Comparison of ENCODE assay signal across 9 cellular contexts in genomic region chr20:59055302-59055701, GRCh38. TPM values are rescaled to one million over a fixed set of nuclear protein-coding genes. Genes with fewer than 3 reads are reported as not detected.
DNase-seq lines count a peak whose midpoint lies in the region; ATAC-seq and TF ChIP-seq lines count a peak whose summit lies in the region.
"Had no signal": no experiment of that assay in that cellular context is flagged by ENCODE, and none has a peak within 500 bp of the region (broad histone marks: within the 10 kb centered on the region; RNA-seq: fewer than 3 reads in every experiment).

No MANE protein-coding gene starts in this region.

- H3K27ac ChIP-seq in thyroid gland = no peak overlapping the region

- ATAC-seq in SK-N-SH treated with all-trans-retinoic acid at 6 μM for 48 hours (peak; percentile 47; the same call in 1 of the 3 replicates), GM18870 (IDR thresholded peaks at IDR 0.05; ENCODE audit: unreplicated experiment) (no peak)
- ATAC-seq: WTC11 had no signal

- no peak for TF ChIP-seq POLR2A in thyroid gland (IDR thresholded peaks at IDR 0.05)

- no peaks in the 10 kb centered on the region for H3K27me3 ChIP-seq in thyroid gland

- DNase-seq in ACHN (peak; percentile 13), germinal center (ENCODE audit: low spot score) (peak; percentile 38), NCI-H1436 treated with DMSO at 0.1 percent for 48 hours (lab: John Stamatoyannopoulos, UW) (no peak), thyroid gland (no peak), dedifferentiated amniotic fluid mesenchymal stem cell (ENCODE audit: extremely low spot score) (no peak)

- no peaks in the 10 kb centered on the region for H3K4me1 ChIP-seq in thyroid gland

- H3K4me3 ChIP-seq in thyroid gland (replicated peaks in 1 of 3) = no peak overlapping the region

- in situ Hi-C loops in ACHN (cut with HindIII; ENCODE audit: low pct_ligation_motif_present, low pct_unique_long_range_greater_than_20kb, low sequenced_read_pairs) = no loop called here

- no peaks in the 10 kb centered on the region for H3K36me3 ChIP-seq in thyroid gland

- H3K9me3 ChIP-seq in thyroid gland = no peaks in the 10 kb centered on the region

- intact Hi-C loops in thyroid gland (cut with DNase I) = no loop called here

- WGBS in thyroid gland, 2 donors = 69 to 74% methylated on average over 7 of the region's 7 CpGs

- peak; percentile 28 for TF ChIP-seq CTCF in GM12873 (IDR thresholded peaks at IDR 0.05; ENCODE audit: insufficient read depth, low read depth, low read length, missing control alignments)
- peak in 3 of 6 experiments; percentile 38 to 49 (median 43) for TF ChIP-seq CTCF in thyroid gland (IDR thresholded peaks at IDR 0.05)

TF ChIP-seq in SK-N-SH treated with all-trans-retinoic acid at 6 μM for 48 hours, 23 proteins besides CTCF, POLR2A, EP300 and RAD21:
- no peak for TF ChIP-seq CSRNP3 (CRISPR knock-in tag; IDR thresholded peaks at IDR 0.05)
- TF ChIP-seq CREB5 (CRISPR knock-in tag; IDR thresholded peaks at IDR 0.05; ENCODE audit: low read depth) = no peak
- no peak for TF ChIP-seq ZNF8 (CRISPR knock-in tag; IDR thresholded peaks at IDR 0.05)
- no peak for TF ChIP-seq SNAI2 (CRISPR knock-in tag; IDR thresholded peaks at IDR 0.05)
- no peak for TF ChIP-seq TSHZ2 (CRISPR knock-in tag; IDR thresholded peaks at IDR 0.05)
- TF ChIP-seq ARNTL (CRISPR knock-in tag; IDR thresholded peaks at IDR 0.05; ENCODE audit: borderline replicate concordance, low read depth) = no peak
TF ChIP-seq in SK-N-SH treated with all-trans-retinoic acid at 6 μM for 48 hours: peak in this region for 0.

RNA-seq across cellular contexts. Expression of gene PRELID3B, which starts 12.7 kb away (rescaled TPM):
- total RNA-seq in thyroid gland = 100 to 1,000 TPM in 1 of 4 donors, 10 to 100 TPM in 3; 74.4 to 112 (median 85.6) TPM

RNA-seq across cellular contexts. Expression of gene ATP5F1E, which starts 23.2 kb away (rescaled TPM):
- 10 to 100 TPM; 13.3 to 57.8 (median 32.4) TPM for total RNA-seq in thyroid gland

RNA-seq across cellular contexts. Expression of gene TUBB1, which starts 36.1 kb away (rescaled TPM):
- total RNA-seq in thyroid gland = under 1 TPM in 2 of 4 donors, not detected in 2; 0.11 to 0.46 TPM
- total RNA-seq: WTC11 had no signal

RNA-seq across cellular contexts. Expression of gene CTSZ, which starts 48.2 kb away (rescaled TPM):
- 100 to 1,000 TPM; 152 to 256 (median 212) TPM for total RNA-seq in thyroid gland

Comparison
In these comparisons a context has a peak if more than half of its experiments do, and no peak if none do; other contexts are left out.
1. DNase-seq: peak in ACHN (single experiment) and germinal center (single experiment); none in NCI-H1436 treated with DMSO at 0.1 percent for 48 hours (single experiment), thyroid gland (0 of 2) and dedifferentiated amniotic fluid mesenchymal stem cell (single experiment).